In genomic region chr4:154549894-154550790, GRCh38 we compare ENCODE assay signal across 8 cellular contexts. TPM values are rescaled to one million over a fixed set of nuclear protein-coding genes. Genes with fewer than 3 reads are reported as not detected.
DNase-seq lines count a peak whose midpoint lies in the region; ATAC-seq, FAIRE-seq and TF ChIP-seq lines count a peak whose summit lies in the region.

Gene PLRG1, minus strand, starts transcription at chr4:154550400. Its CDS starts 92 bp downstream, at chr4:154550308.

- peak; percentile 74 to 85 for TF ChIP-seq POLR2A in H1 (IDR thresholded peaks at IDR 0.05; ENCODE audit: control extremely low read depth in 1 of 2, low read depth in 2 of 2, low read length in 2 of 2)

- H3K9me3 Mint-ChIP-seq in Caco-2 (ENCODE audit: unreplicated experiment) (no peaks in the 10 kb centered on the region), memory B cell (no peaks in the 10 kb centered on the region)
- no peaks in the 10 kb centered on the region for H3K9me3 Mint-ChIP-seq in activated CD8-positive, alpha-beta memory T cell treated with anti-CD3 and anti-CD28 coated beads, Interleukin-2, amount 10 ng/mL, durations not matched to agents 7 days and 5 days (ENCODE audit: low read depth)

- peak within 1 kb of the TSS; percentile 88 for H3K27ac Mint-ChIP-seq in Caco-2 (ENCODE audit: unreplicated experiment)
- peak within 1 kb of the TSS; percentile 95 for H3K27ac Mint-ChIP-seq in activated CD8-positive, alpha-beta memory T cell treated with anti-CD3 and anti-CD28 coated beads, Interleukin-2, amount 10 ng/mL, durations not matched to agents 7 days and 5 days
- peak within 1 kb of the TSS; percentile 92 for H3K27ac Mint-ChIP-seq in memory B cell

- H3K9ac ChIP-seq in NT2/D1 (ENCODE audit: insufficient read length, low read depth), result peak within 1 kb of the TSS; percentile 81
- peak within 1 kb of the TSS; percentile 64 to 93 (median 70) for H3K9ac ChIP-seq in H1 (replicated peaks in 1 of 4; ENCODE audit: extremely low read depth in 1 of 4, low read depth in 3 of 4, low read length in 3 of 4)

- H3K4me1 ChIP-seq in Caco-2 (0 out of 2 replicates have a peak, but pooled peaks cover 4% of the 10 kb centered on the region), NT2/D1 (ENCODE audit: insufficient read depth, insufficient read length) (no peaks in the 10 kb centered on the region), H1 (replicated peaks in 1 of 4; ENCODE audit: control insufficient read depth in 3 of 4, insufficient read depth in 4 of 4, low read length in 3 of 4) (no peaks in the 10 kb centered on the region; a peak in 1 of 7 replicates)

- H3K4me3 Mint-ChIP-seq in Caco-2 (ENCODE audit: unreplicated experiment), result peak within 1 kb of the TSS; percentile 84
- H3K4me3 Mint-ChIP-seq in activated CD8-positive, alpha-beta memory T cell treated with anti-CD3 and anti-CD28 coated beads, Interleukin-2, amount 10 ng/mL, durations not matched to agents 7 days and 5 days, result peak within 1 kb of the TSS; percentile 88
- H3K4me3 Mint-ChIP-seq in memory B cell, result peak within 1 kb of the TSS; percentile 91

- peaks cover 13% of the 10 kb centered on the region for H3K36me3 Mint-ChIP-seq in Caco-2 (ENCODE audit: insufficient read depth, unreplicated experiment)
- H3K36me3 Mint-ChIP-seq in activated CD8-positive, alpha-beta memory T cell treated with anti-CD3 and anti-CD28 coated beads, Interleukin-2, amount 10 ng/mL, durations not matched to agents 7 days and 5 days, result peaks cover 11% of the 10 kb centered on the region
- peaks cover 4% of the 10 kb centered on the region for H3K36me3 Mint-ChIP-seq in memory B cell

- peaks cover 0 to 9% of the 10 kb centered on the region in 2 experiments for H4K20me1 ChIP-seq in H1 (replicated peaks in 1 of 2; ENCODE audit: control insufficient read depth in 1 of 2, insufficient read depth in 2 of 2, low read length in 2 of 2)

- H3K27ac ChIP-seq in H1 (ENCODE audit: low read depth, low read length), result peak within 1 kb of the TSS; percentile 56; the same call in 1 of the 2 replicates

- DNase-seq in Caco-2 (peak; percentile 94 to 95), HUDEP-2 (lab: John Stamatoyannopoulos, UW; ENCODE audit: unreplicated experiment in 76 of 76) (peak in 75 of 76 experiments; percentile 5 to 96 (median 89)), NT2/D1 (ENCODE audit: low read depth, low spot score) (peak; percentile 89), H1 (ENCODE audit: low read depth in 1 of 2, low spot score in 2 of 2) (peak; percentile 82 to 96), memory B cell (ENCODE audit: low spot score in 2 of 2) (peak; percentile 96 to 98)
- peak; percentile 98 for DNase-seq in activated CD8-positive, alpha-beta memory T cell treated with anti-CD3 and anti-CD28 coated beads, Interleukin-2, amount 10 ng/mL, durations not matched to agents 7 days and 5 days
- DNase-seq in stimulated activated CD8-positive, alpha-beta memory T cell treated with anti-CD3 and anti-CD28 coated beads, Interleukin-12 subunit alpha, Interleukin-12 subunit beta, amount 100 ng/mL, for 24 hours (ENCODE audit: extremely low read depth), result peak; percentile 89

- H3K4me1 Mint-ChIP-seq in Caco-2 (ENCODE audit: low read depth, unreplicated experiment) (peaks cover 18% of the 10 kb centered on the region), memory B cell (peaks cover 9% of the 10 kb centered on the region)
- H3K4me1 Mint-ChIP-seq in activated CD8-positive, alpha-beta memory T cell treated with anti-CD3 and anti-CD28 coated beads, Interleukin-2, amount 10 ng/mL, durations not matched to agents 7 days and 5 days, result peaks cover 18% of the 10 kb centered on the region

- H3K79me2 ChIP-seq in H1 (ENCODE audit: control insufficient read depth in 1 of 2, insufficient read depth in 2 of 2, low read length in 2 of 2), result peaks cover 7 to 28% of the 10 kb centered on the region in 2 experiments; a peak in 3 of 4 replicates

- H2AFZ ChIP-seq in H1 (ENCODE audit: low read length), result peak within 1 kb of the TSS; percentile 79

- no peaks in the 10 kb centered on the region for H3K36me3 ChIP-seq in Caco-2 (ENCODE audit: control insufficient read depth, insufficient read depth, low read length)
- H3K36me3 ChIP-seq in NT2/D1 (ENCODE audit: insufficient read depth, insufficient read length, low read length), result peaks cover 30% of the 10 kb centered on the region
- peaks cover 9 to 26% (median 16%) of the 10 kb centered on the region in 4 experiments; a peak in 5 of 8 replicates for H3K36me3 ChIP-seq in H1 (ENCODE audit: control insufficient read depth in 2 of 4, insufficient read depth in 4 of 4, low read length in 3 of 4)

- peak within 1 kb of the TSS; percentile 57 for H3K4ac ChIP-seq in H1 (replicated peaks; ENCODE audit: insufficient read length, low read depth, low read length)

- H4K8ac ChIP-seq in H1 (ENCODE audit: extremely low read depth, insufficient read depth, low read length), result peak within 1 kb of the TSS; percentile 82; the same call in 1 of the 2 replicates

- intact Hi-C loops in Caco-2 (cut with micrococcal nuclease; ENCODE audit: unreplicated experiment), result loop anchor here (1.0 to 5.0 kb wide), 3 partner anchors 9 to 377 kb away; no protein-coding TSS in a partner anchor

- CTCF ChIA-PET in Caco-2 (lab: Charles Lee) (interaction anchor here (0.6 to 2.5 kb wide), 6 partner anchors 9 to 893 kb away, joined by 5 to 28 read pairs (median 14); partner anchors contain the start of gene FGG), H1 (lab: Charles Lee; ENCODE audit: partially characterized antibody) (interaction anchor here (0.8 to 7.0 kb wide), 12 partner anchors 9 to 515 kb away, joined by 3 to 193 read pairs (median 5); no protein-coding TSS in a partner anchor)
- CTCF ChIA-PET in activated CD8-positive, alpha-beta memory T cell treated with anti-CD3 and anti-CD28 coated beads, Interleukin-2, amount 10 ng/mL, durations not matched to agents 7 days and 5 days (lab: Charles Lee), result interaction anchor here (0.8 to 5.6 kb wide), 13 partner anchors 9 to 1404 kb away, joined by 3 to 57 read pairs (median 4); partner anchors contain the start of genes CTSO, FGB and MAP9

- peak within 1 kb of the TSS; percentile 85 to 94 for H3K4me2 ChIP-seq in H1 (ENCODE audit: insufficient read depth in 1 of 2, low read depth in 2 of 2, low read length in 2 of 2)

- no peak within 1 kb of the TSS for H3K56ac ChIP-seq in H1 (replicated peaks; ENCODE audit: insufficient read length, low read depth, low read length)

- H2BK5ac ChIP-seq in H1 (ENCODE audit: low read depth, low read length), result 0 out of 2 replicates have a peak within 1 kb of the TSS, but pooled peaks have one; percentile 62

- H3K4me3 ChIP-seq in Caco-2 (ENCODE audit: low read depth, low read length), result peak within 1 kb of the TSS; percentile 95
- peak within 1 kb of the TSS; percentile 78 for H3K4me3 ChIP-seq in NT2/D1 (ENCODE audit: insufficient read length, low read depth)
- H3K4me3 ChIP-seq in H1 (ENCODE audit: extremely low read depth in 1 of 4, insufficient read depth in 2 of 4, low read depth in 3 of 4, low read length in 4 of 4), result peak within 1 kb of the TSS; percentile 77 to 99 (median 92)

- peak; percentile 97 for FAIRE-seq in H1 (lab: Jason Lieb, UNC)

- WGBS in H1 (ENCODE audit: extremely low coverage in 1 of 2, insufficient coverage in 1 of 2, insufficient read length in 1 of 2, insufficient replicate concordance in 2 of 2, low coverage in 1 of 2, low lambda C conversion rate in 2 of 2, missing lambda C conversion rate in 1 of 2), 2 experiments, result 6% methylated on average over 48 of the region's 51 CpGs; no CpG with 5 or more reads in 1 of the 2 experiments

- peaks cover 4% of the 10 kb centered on the region for H3K23me2 ChIP-seq in H1 (ENCODE audit: low read depth, low read length)

- no peaks in the 10 kb centered on the region for H3K9me3 ChIP-seq in Caco-2
- H3K9me3 ChIP-seq in NT2/D1 (ENCODE audit: insufficient read depth, low read length), result no peaks in the 10 kb centered on the region
- no peaks in the 10 kb centered on the region for H3K9me3 ChIP-seq in H1 (ENCODE audit: insufficient read depth in 2 of 2, low read depth in 1 of 2, low read length in 1 of 2)

- no peaks in the 10 kb centered on the region; the same call in 1 of the 2 replicates for H3K79me1 ChIP-seq in H1 (ENCODE audit: low read depth, low read length)

- no peak within 1 kb of the TSS for H2AK5ac ChIP-seq in H1 (ENCODE audit: low read depth, low read length)

- no peak for TF ChIP-seq EP300 in H1 (IDR thresholded peaks at IDR 0.05; ENCODE audit: borderline replicate concordance in 1 of 2, low read depth in 2 of 2, low read length in 2 of 2)

- TF ChIP-seq CTCF in Caco-2 (IDR thresholded peaks at IDR 0.05; ENCODE audit: insufficient read depth in 1 of 2, low read depth in 1 of 2, low read length in 1 of 2, severe bottlenecking in 1 of 2, unreplicated experiment in 1 of 2) (no peak), H1 (IDR thresholded peaks at IDR 0.05; ENCODE audit: control extremely low read depth in 1 of 3, insufficient read depth in 1 of 3, low read depth in 1 of 3, low read length in 3 of 3) (no peak)

- no peaks in the 10 kb centered on the region for H3K27me3 ChIP-seq in Caco-2 (replicated peaks; ENCODE audit: control insufficient read depth, insufficient read depth, low read length)
- H3K27me3 ChIP-seq in NT2/D1 (ENCODE audit: insufficient read depth, insufficient read length), result no peaks in the 10 kb centered on the region
- no peaks in the 10 kb centered on the region; a peak in 1 of 7 replicates for H3K27me3 ChIP-seq in H1 (replicated peaks in 1 of 4; ENCODE audit: control insufficient read depth in 3 of 4, extremely low read depth in 1 of 4, insufficient read depth in 3 of 4, low read length in 3 of 4)

- H2BK12ac ChIP-seq in H1 (ENCODE audit: low read depth, low read length), result peak within 1 kb of the TSS; percentile 12; the same call in 1 of the 2 replicates

- H3K27me3 Mint-ChIP-seq in Caco-2 (ENCODE audit: insufficient read depth, unreplicated experiment), result no peaks in the 10 kb centered on the region
- no peaks in the 10 kb centered on the region for H3K27me3 Mint-ChIP-seq in activated CD8-positive, alpha-beta memory T cell treated with anti-CD3 and anti-CD28 coated beads, Interleukin-2, amount 10 ng/mL, durations not matched to agents 7 days and 5 days
- peaks cover 1% of the 10 kb centered on the region for H3K27me3 Mint-ChIP-seq in memory B cell

- H4K5ac ChIP-seq in H1 (ENCODE audit: insufficient read length, low read depth, low read length), result no peak within 1 kb of the TSS

- TSS peak; percentile 67 for BruUV-seq in Caco-2 (replicated peaks; lab: Mats Ljungman, UMichigan)

- H4K91ac ChIP-seq in H1 (replicated peaks; ENCODE audit: insufficient read length, low read length), result no peak within 1 kb of the TSS

- no peak within 1 kb of the TSS for H3K14ac ChIP-seq in H1 (ENCODE audit: insufficient read length)

- no peak within 1 kb of the TSS for H2BK120ac ChIP-seq in H1 (replicated peaks; ENCODE audit: low read depth, low read length)

- POLR2A ChIA-PET in Caco-2 (lab: Charles Lee), result interaction anchor here (0.5 to 1.2 kb wide), 9 partner anchors 10 to 867 kb away, joined by 3 to 12 read pairs (median 4); partner anchors contain the start of gene FGG
- POLR2A ChIA-PET in H1 (lab: Charles Lee; ENCODE audit: partially characterized antibody), result interaction anchor here (0.6 to 2.6 kb wide), 12 partner anchors 9 to 761 kb away, joined by 3 to 13 read pairs (median 3); partner anchors contain the start of genes LRAT and SFRP2

- peak; percentile 97 for ATAC-seq in GM21381 (IDR thresholded peaks at IDR 0.05; ENCODE audit: unreplicated experiment)
- ATAC-seq in activated CD8-positive, alpha-beta memory T cell treated with anti-CD3 and anti-CD28 coated beads, Interleukin-2, amount 10 ng/mL, durations not matched to agents 7 days and 5 days, result peak; percentile 99
- ATAC-seq in memory B cell (ENCODE audit: low read depth), result peak; percentile 97

- H2BK15ac ChIP-seq in H1 (ENCODE audit: low read length), result no peak within 1 kb of the TSS

- no peak within 1 kb of the TSS; the same call in 1 of the 2 replicates for H3K18ac ChIP-seq in H1 (ENCODE audit: extremely low read depth, low read length)

- H3K23ac ChIP-seq in H1 (ENCODE audit: insufficient read length), result no peak within 1 kb of the TSS

- no peak within 1 kb of the TSS for H2BK20ac ChIP-seq in H1 (ENCODE audit: low read length)

- TF ChIP-seq RAD21 in H1 (IDR thresholded peaks at IDR 0.05 in 1 of 2, conservative IDR thresholded peaks at IDR 0.05 in 1 of 2; ENCODE audit: low read depth in 2 of 2, low read length in 2 of 2), result no peak

RNA-seq across cellular contexts. Expression of gene PLRG1, which starts in this region (rescaled TPM):
- total RNA-seq in Caco-2 (2022), result 99.4 and 113 TPM in 2 replicates
- total RNA-seq in activated CD8-positive, alpha-beta memory T cell treated with anti-CD3 and anti-CD28 coated beads, Interleukin-2, amount 10 ng/mL, durations not matched to agents 7 days and 5 days, result 10 to 100 TPM; 64.0 to 91.8 TPM
- total RNA-seq in H1 (2021; fragmentation: NEBNext Ultra II Directional; extraction: Animal tissue kit (Norgen Biotek cat#: 25700)), result 98.2 and 108 TPM in 2 replicates
- 37.4 and 63.5 TPM in 2 replicates for polyA plus RNA-seq in H1 (2011; rRNA removed)
- polyA plus RNA-seq in H1 (2011; cell fraction: cytosol; rRNA removed), result 62.8 TPM
- 48.3 TPM for polyA plus RNA-seq in H1 (2011; cell fraction: nucleus; rRNA removed)
- 64.1 to 87.0 TPM (median 75.3 TPM) in 4 replicates for polyA plus RNA-seq in H1 (2012, experiment 1 of 2)
- polyA plus RNA-seq in H1 (2012, experiment 2 of 2), result 7.1 TPM
- polyA plus RNA-seq in H1 (2013, experiment 1 of 2), result 84.0 TPM
- polyA plus RNA-seq in H1 (2013, experiment 2 of 2), result 82.4 TPM
- polyA minus RNA-seq in H1 (2011; rRNA and poly(A)+ RNA removed), result 124 and 158 TPM in 2 replicates
- 43.2 TPM for polyA minus RNA-seq in H1 (2011; cell fraction: cytosol; rRNA and poly(A)+ RNA removed)
- polyA minus RNA-seq in H1 (2011; cell fraction: nucleus; rRNA and poly(A)+ RNA removed), result 55.6 TPM

Comparison
In these comparisons a context has a peak if more than half of its experiments do, and no peak if none do; other contexts are left out.
1. Peak in every context shown above with its lines: DNase-seq, ATAC-seq, H3K4me3 ChIP-seq and H3K27ac ChIP-seq.